In the genomic region with DNA sequence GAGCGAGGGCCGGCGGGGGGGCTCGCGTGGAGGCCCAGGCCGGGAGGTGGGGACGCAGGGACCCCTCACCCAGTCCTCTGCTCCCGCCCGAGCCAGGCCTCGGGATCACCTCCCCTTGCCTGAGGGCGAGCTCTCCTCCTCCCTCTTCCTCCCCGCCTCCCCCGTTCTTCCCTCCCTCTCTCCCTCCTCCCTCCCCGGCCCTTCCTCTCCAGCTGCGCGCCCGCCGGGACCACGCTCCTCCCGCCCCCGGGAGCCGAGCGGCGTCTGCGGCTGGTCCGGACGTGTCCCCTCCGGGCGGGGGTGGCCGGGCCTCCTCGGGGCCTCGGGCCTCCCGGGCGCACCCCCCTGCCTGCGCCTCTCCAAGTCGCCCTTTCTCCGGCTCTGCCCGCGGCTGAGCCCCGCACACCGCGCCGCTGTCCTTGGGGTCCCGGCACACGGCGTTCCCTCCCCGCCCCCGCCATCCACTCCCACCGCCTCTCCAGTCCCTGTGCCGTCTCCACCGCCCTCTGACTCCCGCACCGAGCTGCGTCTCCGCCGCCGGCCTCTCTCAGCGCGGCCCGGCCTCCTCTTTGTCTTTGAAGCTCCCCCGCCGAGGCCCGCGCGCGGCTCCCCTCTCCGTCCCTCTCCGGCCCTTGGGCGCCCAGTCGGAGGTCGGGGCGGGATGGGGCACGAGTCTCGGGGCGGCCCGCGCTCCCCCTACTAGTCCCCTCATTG, we compare ENCODE assay signal across 15 cellular contexts. TPM values are rescaled to one million over a fixed set of nuclear protein-coding genes. Genes with fewer than 3 reads are reported as not detected.
DNase-seq lines count a peak whose midpoint lies in the region; ATAC-seq and TF ChIP-seq lines count a peak whose summit lies in the region.
"Had no signal": no experiment of that assay in that cellular context is flagged by ENCODE, and none has a peak within 500 bp of the region (broad histone marks: within the 10 kb centered on the region; RNA-seq: fewer than 3 reads in every experiment).

No MANE protein-coding gene starts in this region.

- DNase-seq in DMS79 (lab: John Stamatoyannopoulos, UW), result peak; percentile 86
- peak; percentile 71 to 73 for DNase-seq in NCI-H1930 (lab: John Stamatoyannopoulos, UW)
- no peak for DNase-seq in dorsolateral prefrontal cortex
- DNase-seq in CD14-positive monocyte (ENCODE audit: low spot score), result no peak
- no peak for DNase-seq in GM19240 (ENCODE audit: insufficient read length, low spot score)
- DNase-seq in activated naive CD8-positive, alpha-beta T cell treated with anti-CD3 and anti-CD28 coated beads for 36 hours, result no peak
- DNase-seq: activated CD4-positive, alpha-beta T cell treated with anti-CD3 and anti-CD28 coated beads for 48 hours; adrenal gland; DND-41; SJCRH30; stimulated activated CD4-positive, alpha-beta T cell treated with anti-CD3 and anti-CD28 coated beads, Interleukin-2, amount 100 ng/mL, for 24 hours had no signal

- H3K36me3 Mint-ChIP-seq in CD14-positive monocyte, result peaks cover 3 to 6% of the 10 kb centered on the region in 2 donors
- peaks cover 20% of the 10 kb centered on the region for H3K36me3 Mint-ChIP-seq in activated naive CD8-positive, alpha-beta T cell treated with anti-CD3 and anti-CD28 coated beads for 36 hours

- intact Hi-C loops in dorsolateral prefrontal cortex (cut with DNase I) (loop anchor here in 1 of 2 donors (10.0 kb wide), 1 partner anchor 538 kb away; no protein-coding TSS in a partner anchor), CD14-positive monocyte (cut with micrococcal nuclease) (no loop called here)

- no peak overlapping the region for H2AFZ ChIP-seq in neuron (ENCODE audit: low read depth, low read length)

- H3K36me3 ChIP-seq in neuron (ENCODE audit: insufficient read depth, low read length), result peaks cover 12% of the 10 kb centered on the region
- H3K36me3 ChIP-seq: adrenal gland, SJCRH30, upper lobe of left lung had no signal

- no peaks in the 10 kb centered on the region for H3K4me1 Mint-ChIP-seq in CD14-positive monocyte
- H3K4me1 Mint-ChIP-seq in activated naive CD8-positive, alpha-beta T cell treated with anti-CD3 and anti-CD28 coated beads for 36 hours, result peaks cover 5% of the 10 kb centered on the region

- H3K9me3 Mint-ChIP-seq in CD14-positive monocyte, result peaks cover 0 to 25% (median 13%) of the 10 kb centered on the region in 7 donors
- H3K9me3 Mint-ChIP-seq in activated naive CD8-positive, alpha-beta T cell treated with anti-CD3 and anti-CD28 coated beads for 36 hours, result peaks cover 16% of the 10 kb centered on the region

- H3K4me3 Mint-ChIP-seq in CD14-positive monocyte, result peak overlapping the region in 1 of 2 donors; percentile 59
- H3K4me3 Mint-ChIP-seq in activated naive CD8-positive, alpha-beta T cell treated with anti-CD3 and anti-CD28 coated beads for 36 hours, result no peak overlapping the region

- H3K4me3 ChIP-seq in dorsolateral prefrontal cortex (peak overlapping the region; percentile 1 to 63 (median 43)), neuron (ENCODE audit: low read length) (peak overlapping the region; percentile 99)
- H3K4me3 ChIP-seq: adrenal gland, SJCRH30 had no signal

- H3K27me3 ChIP-seq in dorsolateral prefrontal cortex (peaks cover 3 to 95% (median 82%) of the 10 kb centered on the region in 45 donors), neuron (ENCODE audit: insufficient read depth, low read length) (no peaks in the 10 kb centered on the region)
- H3K27me3 ChIP-seq: SJCRH30 had no signal

- H3K27ac Mint-ChIP-seq in CD14-positive monocyte, result no peak overlapping the region
- H3K27ac Mint-ChIP-seq in activated naive CD8-positive, alpha-beta T cell treated with anti-CD3 and anti-CD28 coated beads for 36 hours, result no peak overlapping the region

- no peak for TF ChIP-seq CTCF in dorsolateral prefrontal cortex (IDR thresholded peaks at IDR 0.05 in 54 of 56, conservative IDR thresholded peaks at IDR 0.05 in 2 of 56; ENCODE audit: low read depth in 1 of 56, partially characterized antibody in 56 of 56)
- no peak for TF ChIP-seq CTCF in CD14-positive monocyte (IDR thresholded peaks at IDR 0.05)

- peaks cover 73 to 84% (median 78%) of the 10 kb centered on the region in 3 donors for H3K27me3 Mint-ChIP-seq in CD14-positive monocyte (ENCODE audit: low read depth in 3 of 3)
- peaks cover 87% of the 10 kb centered on the region for H3K27me3 Mint-ChIP-seq in activated naive CD8-positive, alpha-beta T cell treated with anti-CD3 and anti-CD28 coated beads for 36 hours

- H3K9me3 ChIP-seq in neuron (ENCODE audit: low read length), result no peaks in the 10 kb centered on the region
- H3K9me3 ChIP-seq: adrenal gland, SJCRH30, upper lobe of left lung had no signal

- ATAC-seq in HG02623 (IDR thresholded peaks at IDR 0.05; ENCODE audit: unreplicated experiment), result no peak

- H3K27ac ChIP-seq in dorsolateral prefrontal cortex, result peak overlapping the region in 53 of 59 donors; percentile 5 to 89 (median 75)
- H3K27ac ChIP-seq: adrenal gland, KMS-11, SJCRH30, upper lobe of left lung had no signal

- peaks cover 40% of the 10 kb centered on the region for H3K4me1 ChIP-seq in neuron (ENCODE audit: insufficient read depth, low read length)
- H3K4me1 ChIP-seq: adrenal gland, SJCRH30 had no signal

RNA-seq across cellular contexts. Expression of a gene that starts 5.7 kb away (rescaled TPM):
- total RNA-seq in dorsolateral prefrontal cortex, result 1 to 10 TPM; 1.9 to 8.0 (median 4.2) TPM
- not detected for polyA plus RNA-seq in CD14-positive monocyte
- not detected for total RNA-seq in activated naive CD8-positive, alpha-beta T cell treated with anti-CD3 and anti-CD28 coated beads for 36 hours
- total RNA-seq: adrenal gland, SJCRH30, upper lobe of left lung had no signal
- polyA plus RNA-seq: adrenal gland had no signal

Comparison
In these comparisons a context has a peak if more than half of its experiments do, and no peak if none do; other contexts are left out.
1. DNase-seq: peak in DMS79 (single experiment) and NCI-H1930 (2 of 2); none in dorsolateral prefrontal cortex (0 of 10), CD14-positive monocyte (single experiment), GM19240 (single experiment) and activated naive CD8-positive, alpha-beta T cell treated with anti-CD3 and anti-CD28 coated beads for 36 hours (single experiment).